ENCODE assay signal across 8 cellular contexts in genomic region chr9:114612272-114612923, GRCh38. TPM values are rescaled to one million over a fixed set of nuclear protein-coding genes. Genes with fewer than 3 reads are reported as not detected.
A peak's percentile ranks its signal among the peaks of the same experiment; 100 is the strongest.
DNase-seq lines count a peak whose midpoint lies in the region; ATAC-seq and TF ChIP-seq lines count a peak whose summit lies in the region.

No MANE protein-coding gene starts in this region.

- ATAC-seq in naive B cell (ENCODE audit: low read depth in 2 of 2), result no peak

- no peaks in the 10 kb centered on the region for H4K20me1 ChIP-seq in Karpas-422 (ENCODE audit: insufficient read depth, low read depth, low read length)

- no peaks in the 10 kb centered on the region for H3K27me3 Mint-ChIP-seq in naive B cell

- no peak overlapping the region for H2AFZ ChIP-seq in Karpas-422 (ENCODE audit: low read length)

- peaks cover 38% of the 10 kb centered on the region for H3K79me2 ChIP-seq in Karpas-422 (ENCODE audit: low read length)

- no peak for TF ChIP-seq CTCF in AG09309 (IDR thresholded peaks at IDR 0.05; ENCODE audit: control insufficient read depth, insufficient read depth, low read depth, low read length, missing control alignments)

- H3K9me3 ChIP-seq in Karpas-422 (ENCODE audit: low read length), result no peaks in the 10 kb centered on the region

- peak overlapping the region; percentile 48 for H3K4me3 ChIP-seq in AG09309 (ENCODE audit: control insufficient read depth, low read depth, low read length)
- peak overlapping the region; percentile 99 for H3K4me3 ChIP-seq in Karpas-422 (ENCODE audit: low read length)

- H3K27ac Mint-ChIP-seq in naive B cell, result peak overlapping the region; percentile 84 to 97 (median 94)

- H3K36me3 Mint-ChIP-seq in naive B cell, result no peaks in the 10 kb centered on the region

- H3K4me2 ChIP-seq in Karpas-422 (ENCODE audit: low read depth, low read length, poor library complexity, severe bottlenecking), result peak overlapping the region; percentile 95

- H3K9me2 ChIP-seq in Karpas-422 (replicated peaks; ENCODE audit: insufficient read depth, low read length), result no peaks in the 10 kb centered on the region

- no peaks in the 10 kb centered on the region for H3K27me3 ChIP-seq in Karpas-422 (ENCODE audit: low read length)

- H3K9ac ChIP-seq in Karpas-422 (ENCODE audit: low read length), result peak overlapping the region; percentile 98

- peak overlapping the region; percentile 61 for H3K27ac ChIP-seq in Karpas-422 (ENCODE audit: low read length)
- H3K27ac ChIP-seq in cingulate gyrus (ENCODE audit: low read depth, low read length), result peak overlapping the region; percentile 67

- peaks cover 51% of the 10 kb centered on the region for H3K4me1 ChIP-seq in Karpas-422 (ENCODE audit: low read length)

- H3K36me3 ChIP-seq in Karpas-422 (ENCODE audit: insufficient read depth, low read length), result no peaks in the 10 kb centered on the region

- no peaks in the 10 kb centered on the region for H3K9me3 Mint-ChIP-seq in naive B cell

- peak overlapping the region; percentile 84 to 97 (median 92) for H3K4me3 Mint-ChIP-seq in naive B cell

- H3K4me1 Mint-ChIP-seq in naive B cell, result peaks cover 68 to 86% (median 77%) of the 10 kb centered on the region in 3 donors

- DNase-seq in AG09309 (ENCODE audit: low read depth), result no peak
- no peak for DNase-seq in Karpas-422
- DNase-seq in naive B cell, result no peak
- no peak for DNase-seq in NCI-H226
- no peak for DNase-seq in kidney glomerular epithelial cell (lab: John Stamatoyannopoulos, UW)
- DNase-seq in NAMALWA (ENCODE audit: low spot score), result no peak
- no peak for DNase-seq in HK-2 (ENCODE audit: unreplicated experiment)

RNA-seq across cellular contexts. Expression of gene TMEM268, which starts 1.3 kb away (rescaled TPM):
- 21.1 and 29.7 TPM in 2 replicates for total RNA-seq in Karpas-422 (2014; rRNA removed; shearing (Covaris generic); ENCODE audit: low replicate concordance)
- polyA plus RNA-seq in naive B cell (ENCODE audit: low read depth in 6 of 6), result 10 to 100 TPM; 26.4 to 43.7 (median 32.0) TPM

RNA-seq across cellular contexts. Expression of gene ATP6V1G1, which starts 24.8 kb away (rescaled TPM):
- 113 and 165 TPM in 2 replicates for total RNA-seq in Karpas-422 (2014; rRNA removed; shearing (Covaris generic); ENCODE audit: low replicate concordance)
- polyA plus RNA-seq in naive B cell (ENCODE audit: low read depth in 6 of 6), result 100 to 1,000 TPM; 425 to 637 (median 511) TPM

RNA-seq across cellular contexts. Expression of gene TEX53, which starts 45.2 kb away (rescaled TPM):
- total RNA-seq in Karpas-422 (2014; rRNA removed; shearing (Covaris generic); ENCODE audit: low replicate concordance), result not detected in 2 replicates
- not detected for polyA plus RNA-seq in naive B cell (ENCODE audit: low read depth in 6 of 6)
